ENCODE assay signal across 16 cellular contexts in genomic region chr1:16211824-16212223, GRCh38. TPM values are rescaled to one million over a fixed set of nuclear protein-coding genes. Genes with fewer than 3 reads are reported as not detected.
DNase-seq lines count a peak whose midpoint lies in the region; ATAC-seq and TF ChIP-seq lines count a peak whose summit lies in the region.
"Had no signal": no experiment of that assay in that cellular context is flagged by ENCODE, and none has a peak within 500 bp of the region (broad histone marks: within the 10 kb centered on the region; RNA-seq: fewer than 3 reads in every experiment).

No MANE protein-coding gene starts in this region.

- peak overlapping the region; percentile 21 for H3K9ac ChIP-seq in HUES6 (ENCODE audit: low read length)
- no peak overlapping the region for H3K9ac ChIP-seq in endodermal cell (ENCODE audit: extremely low read depth, low read length, poor library complexity, severe bottlenecking)
- no peak overlapping the region for H3K9ac ChIP-seq in mesenchymal stem cell (ENCODE audit: low read length)
- no peak overlapping the region for H3K9ac ChIP-seq in smooth muscle cell (ENCODE audit: low read depth)

- H3K4me2 ChIP-seq in mesenchymal stem cell (ENCODE audit: low read length, poor library complexity, severe bottlenecking) = no peak overlapping the region
- H3K4me2 ChIP-seq in smooth muscle cell = peak overlapping the region; percentile 45

- H2BK12ac ChIP-seq in mesenchymal stem cell (ENCODE audit: low read length in 2 of 2) = no peak overlapping the region

- H3K23ac ChIP-seq in mesenchymal stem cell (ENCODE audit: low read length in 2 of 2) = no peak overlapping the region

- H3K36me3 Mint-ChIP-seq in endodermal cell (ENCODE audit: low read depth) = no peaks in the 10 kb centered on the region
- H3K36me3 Mint-ChIP-seq in activated CD4-positive, alpha-beta memory T cell treated with anti-CD3 and anti-CD28 coated beads, Interleukin-2, amount 10 ng/mL, durations not matched to agents 7 days and 5 days (ENCODE audit: low read depth) = no peaks in the 10 kb centered on the region
- H3K36me3 Mint-ChIP-seq: natural killer cell had no signal

- peaks cover 11% of the 10 kb centered on the region for H3K27me3 Mint-ChIP-seq in endodermal cell (ENCODE audit: insufficient read depth)
- H3K27me3 Mint-ChIP-seq in activated CD4-positive, alpha-beta memory T cell treated with anti-CD3 and anti-CD28 coated beads, Interleukin-2, amount 10 ng/mL, durations not matched to agents 7 days and 5 days = peaks cover 5% of the 10 kb centered on the region
- H3K27me3 Mint-ChIP-seq: CD4-positive, alpha-beta T cell had no signal

- H3K9me3 Mint-ChIP-seq in endodermal cell = no peaks in the 10 kb centered on the region
- no peaks in the 10 kb centered on the region for H3K9me3 Mint-ChIP-seq in activated CD4-positive, alpha-beta memory T cell treated with anti-CD3 and anti-CD28 coated beads, Interleukin-2, amount 10 ng/mL, durations not matched to agents 7 days and 5 days
- H3K9me3 Mint-ChIP-seq: CD4-positive, alpha-beta T cell; natural killer cell had no signal

- no peak for DNase-seq in endodermal cell
- DNase-seq in mesenchymal stem cell = no peak
- no peak for DNase-seq in smooth muscle cell (lab: John Stamatoyannopoulos, UW; ENCODE audit: unreplicated experiment)
- no peak for DNase-seq in amniotic stem cell (lab: John Stamatoyannopoulos, UW)
- DNase-seq in mucosa of descending colon = no peak
- DNase-seq in NCI-H1436 treated with DMSO at 0.1 percent for 48 hours (lab: John Stamatoyannopoulos, UW) = no peak
- no peak for DNase-seq in activated CD4-positive, alpha-beta memory T cell treated with anti-CD3 and anti-CD28 coated beads, Interleukin-2, amount 10 ng/mL, durations not matched to agents 7 days and 5 days
- DNase-seq: activated gamma-delta T cell treated with Interleukin-2 at 50 U/mL for 16 hours; CD4-positive, alpha-beta T cell; central memory CD4-positive, alpha-beta T cell; natural killer cell; NCI-H2107; SW 1271; testis had no signal

- H2AFZ ChIP-seq in mesenchymal stem cell (ENCODE audit: low read depth, low read length) = no peak overlapping the region
- no peak overlapping the region for H2AFZ ChIP-seq in smooth muscle cell (ENCODE audit: low read depth)

- no peak overlapping the region for H3K18ac ChIP-seq in mesenchymal stem cell (ENCODE audit: low read depth in 1 of 2, low read length in 2 of 2)

- H3K9me3 ChIP-seq in HUES6 (ENCODE audit: control insufficient read depth, insufficient read depth, low read depth, low read length) (no peaks in the 10 kb centered on the region), endodermal cell (ENCODE audit: control insufficient read depth, low read length) (no peaks in the 10 kb centered on the region), mesenchymal stem cell (ENCODE audit: control insufficient read depth, low read length) (no peaks in the 10 kb centered on the region), smooth muscle cell (replicated peaks; ENCODE audit: low read depth) (no peaks in the 10 kb centered on the region), mucosa of descending colon (no peaks in the 10 kb centered on the region)
- H3K9me3 ChIP-seq: testis had no signal

- no peak overlapping the region for H4K91ac ChIP-seq in mesenchymal stem cell (ENCODE audit: low read length)

- no peak overlapping the region for H3K14ac ChIP-seq in mesenchymal stem cell (ENCODE audit: low read length in 2 of 2)

- intact Hi-C loops in mucosa of descending colon (cut with DNase I, micrococcal nuclease) = no loop called here

- H3K27ac ChIP-seq in HUES6 (ENCODE audit: low read depth, low read length) = peak overlapping the region; percentile 41; the same call in 1 of the 2 replicates
- H3K27ac ChIP-seq in endodermal cell (ENCODE audit: low read depth, low read length) = no peak overlapping the region
- H3K27ac ChIP-seq in mesenchymal stem cell (ENCODE audit: low read length, poor library complexity, severe bottlenecking) = no peak overlapping the region
- no peak overlapping the region for H3K27ac ChIP-seq in smooth muscle cell (ENCODE audit: low read depth)
- H3K27ac ChIP-seq: testis had no signal

- no peaks in the 10 kb centered on the region for H4K20me1 ChIP-seq in smooth muscle cell (ENCODE audit: low read depth)

- POLR2A ChIA-PET in activated CD4-positive, alpha-beta memory T cell treated with anti-CD3 and anti-CD28 coated beads, Interleukin-2, amount 10 ng/mL, durations not matched to agents 7 days and 5 days (lab: Charles Lee) = interaction anchor here (1.0 kb wide), 1 partner anchor 24 kb away, joined by 3 read pairs; no protein-coding TSS in a partner anchor

- H2AK5ac ChIP-seq in mesenchymal stem cell (ENCODE audit: low read length, severe bottlenecking) = no peak overlapping the region

- TF ChIP-seq CTCF in endodermal cell (conservative IDR thresholded peaks at IDR 0.05) (no peak), smooth muscle cell (IDR thresholded peaks at IDR 0.05; ENCODE audit: borderline replicate concordance, insufficient read depth, poor library complexity, severe bottlenecking) (no peak), mucosa of descending colon (IDR thresholded peaks at IDR 0.05) (no peak)

- peaks cover 35% of the 10 kb centered on the region for H3K4me1 ChIP-seq in HUES6 (ENCODE audit: control insufficient read depth, insufficient read depth, low read length)
- H3K4me1 ChIP-seq in endodermal cell (ENCODE audit: control insufficient read depth, insufficient read depth, low read length) = no peaks in the 10 kb centered on the region
- peaks cover 21% of the 10 kb centered on the region for H3K4me1 ChIP-seq in mesenchymal stem cell (ENCODE audit: control insufficient read depth, insufficient read depth, low read depth, low read length)
- peaks cover 10% of the 10 kb centered on the region for H3K4me1 ChIP-seq in smooth muscle cell (ENCODE audit: low read depth)
- peaks cover 3% of the 10 kb centered on the region for H3K4me1 ChIP-seq in mucosa of descending colon (ENCODE audit: low read depth)

- H3K79me1 ChIP-seq in mesenchymal stem cell (replicated peaks; ENCODE audit: low read length, poor library complexity, severe bottlenecking) = no peaks in the 10 kb centered on the region

- peaks cover 17% of the 10 kb centered on the region for H3K4me1 Mint-ChIP-seq in endodermal cell
- H3K4me1 Mint-ChIP-seq in activated CD4-positive, alpha-beta memory T cell treated with anti-CD3 and anti-CD28 coated beads, Interleukin-2, amount 10 ng/mL, durations not matched to agents 7 days and 5 days = peaks cover 16% of the 10 kb centered on the region

- H2BK120ac ChIP-seq in mesenchymal stem cell (ENCODE audit: low read depth, low read length) = no peak overlapping the region

- no peak overlapping the region for H2BK5ac ChIP-seq in mesenchymal stem cell (ENCODE audit: low read depth, low read length, poor library complexity, severe bottlenecking)

- peak overlapping the region; percentile 54 for H2BK15ac ChIP-seq in mesenchymal stem cell (ENCODE audit: low read depth, poor library complexity, severe bottlenecking)

- no peak for ATAC-seq in mucosa of descending colon
- ATAC-seq: esophagus mucosa, natural killer cell had no signal

- peaks cover 5% of the 10 kb centered on the region for H3K27me3 ChIP-seq in HUES6 (ENCODE audit: control insufficient read depth, insufficient read depth, low read length)
- peaks cover 12% of the 10 kb centered on the region for H3K27me3 ChIP-seq in endodermal cell (ENCODE audit: control insufficient read depth, insufficient read depth, low read length, poor library complexity, severe bottlenecking)
- H3K27me3 ChIP-seq in mesenchymal stem cell (ENCODE audit: control insufficient read depth in 1 of 2, insufficient read depth in 1 of 2, low read length in 2 of 2) = peaks cover 0 to 13% of the 10 kb centered on the region in 2 experiments
- no peaks in the 10 kb centered on the region for H3K27me3 ChIP-seq in smooth muscle cell (ENCODE audit: low read depth)
- H3K27me3 ChIP-seq: testis had no signal

- H3K36me3 ChIP-seq in HUES6 (ENCODE audit: control insufficient read depth, insufficient read depth, low read length) (no peaks in the 10 kb centered on the region), endodermal cell (ENCODE audit: control insufficient read depth, insufficient read depth, low read length) (no peaks in the 10 kb centered on the region), mesenchymal stem cell (ENCODE audit: control insufficient read depth in 1 of 2, insufficient read depth in 2 of 2, low read depth in 1 of 2, low read length in 2 of 2) (no peaks in the 10 kb centered on the region), smooth muscle cell (ENCODE audit: low read depth) (no peaks in the 10 kb centered on the region), mucosa of descending colon (ENCODE audit: low read depth) (no peaks in the 10 kb centered on the region)

- H3K27ac Mint-ChIP-seq in endodermal cell = no peak overlapping the region
- H3K27ac Mint-ChIP-seq in activated CD4-positive, alpha-beta memory T cell treated with anti-CD3 and anti-CD28 coated beads, Interleukin-2, amount 10 ng/mL, durations not matched to agents 7 days and 5 days = no peak overlapping the region
- H3K27ac Mint-ChIP-seq: CD4-positive, alpha-beta T cell; natural killer cell had no signal

- H3K4ac ChIP-seq in mesenchymal stem cell (ENCODE audit: low read depth in 1 of 2, low read length in 2 of 2) = no peak overlapping the region

- WGBS in endodermal cell (ENCODE audit: insufficient coverage in 1 of 2, insufficient read length in 1 of 2), 2 experiments = 95 to 97% methylated on average over 4 to 6 of the region's 6 CpGs
- 80% methylated on average over 6 of the region's 6 CpGs for WGBS in mesenchymal stem cell
- 92% methylated on average over 6 of the region's 6 CpGs for WGBS in smooth muscle cell (ENCODE audit: low lambda C conversion rate)

- H3F3A ChIP-seq in smooth muscle cell (ENCODE audit: low read depth) = peaks cover 3% of the 10 kb centered on the region

- peak overlapping the region; percentile 56; the same call in 1 of the 2 replicates for H3K4me3 ChIP-seq in HUES6 (ENCODE audit: low read depth, low read length)
- H3K4me3 ChIP-seq in endodermal cell (ENCODE audit: low read length) = no peak overlapping the region
- no peak overlapping the region for H3K4me3 ChIP-seq in mesenchymal stem cell (ENCODE audit: insufficient read depth in 1 of 2, low read depth in 1 of 2, low read length in 2 of 2)
- H3K4me3 ChIP-seq in smooth muscle cell = peak overlapping the region; percentile 37
- H3K4me3 ChIP-seq in mucosa of descending colon = no peak overlapping the region
- H3K4me3 ChIP-seq: testis had no signal

- H3K79me2 ChIP-seq in smooth muscle cell (ENCODE audit: low read depth) = no peaks in the 10 kb centered on the region

- H4K8ac ChIP-seq in mesenchymal stem cell (ENCODE audit: low read length) = no peak overlapping the region

- H3K4me3 Mint-ChIP-seq in endodermal cell = peak overlapping the region; percentile 49
- no peak overlapping the region for H3K4me3 Mint-ChIP-seq in activated CD4-positive, alpha-beta memory T cell treated with anti-CD3 and anti-CD28 coated beads, Interleukin-2, amount 10 ng/mL, durations not matched to agents 7 days and 5 days
- H3K4me3 Mint-ChIP-seq: CD4-positive, alpha-beta T cell; natural killer cell had no signal

- CTCF ChIA-PET in activated CD4-positive, alpha-beta memory T cell treated with anti-CD3 and anti-CD28 coated beads, Interleukin-2, amount 10 ng/mL, durations not matched to agents 7 days and 5 days (lab: Charles Lee) = no interaction called here

RNA-seq across cellular contexts. Expression of gene ARHGEF19, which starts 0.6 kb away (rescaled TPM):
- total RNA-seq in endodermal cell = 10 to 100 TPM; 14.8 to 17.5 TPM
- 10.2 TPM for polyA plus RNA-seq in endodermal cell (2013, experiment 1 of 2)
- 10.8 TPM for polyA plus RNA-seq in endodermal cell (2013, experiment 2 of 2)
- polyA plus RNA-seq in mesenchymal stem cell (2013, experiment 1 of 2) = 4.5 TPM
- 4.5 TPM for polyA plus RNA-seq in mesenchymal stem cell (2013, experiment 2 of 2)
- total RNA-seq in smooth muscle cell = 24.9 and 32.1 TPM in 2 replicates
- polyA plus RNA-seq in smooth muscle cell = 45.9 and 52.1 TPM in 2 replicates
- 10 to 100 TPM in 1 of 3 donors, 1 to 10 TPM in 2; 5.3 to 13.3 (median 9.0) TPM for total RNA-seq in mucosa of descending colon
- 1 to 10 TPM; 6.9 to 7.6 TPM for total RNA-seq in activated CD4-positive, alpha-beta memory T cell treated with anti-CD3 and anti-CD28 coated beads, Interleukin-2, amount 10 ng/mL, durations not matched to agents 7 days and 5 days

RNA-seq across cellular contexts. Expression of gene CPLANE2, which starts 25.2 kb away (rescaled TPM):
- 10 to 100 TPM in 1 of 2 donors, 1 to 10 TPM in 1; 9.6 to 10.3 TPM for total RNA-seq in endodermal cell
- 7.5 TPM for polyA plus RNA-seq in endodermal cell (2013, experiment 1 of 2)
- 6.0 TPM for polyA plus RNA-seq in endodermal cell (2013, experiment 2 of 2)
- 3.3 TPM for polyA plus RNA-seq in mesenchymal stem cell (2013, experiment 1 of 2)
- polyA plus RNA-seq in mesenchymal stem cell (2013, experiment 2 of 2) = 2.7 TPM
- 1.9 and 2.2 TPM in 2 replicates for total RNA-seq in smooth muscle cell
- polyA plus RNA-seq in smooth muscle cell = 2.5 and 3.3 TPM in 2 replicates
- total RNA-seq in mucosa of descending colon = 1 to 10 TPM; 5.3 to 9.9 (median 5.9) TPM
- 1 to 10 TPM; 7.9 to 8.7 TPM for total RNA-seq in activated CD4-positive, alpha-beta memory T cell treated with anti-CD3 and anti-CD28 coated beads, Interleukin-2, amount 10 ng/mL, durations not matched to agents 7 days and 5 days

RNA-seq across cellular contexts. Expression of gene EPHA2, which starts 56.0 kb away (rescaled TPM):
- total RNA-seq in endodermal cell (10 to 100 TPM; 56.5 to 64.3 TPM), smooth muscle cell (34.8 and 41.1 TPM in 2 replicates), mucosa of descending colon (10 to 100 TPM; 36.8 to 43.5 (median 43.5) TPM)
- polyA plus RNA-seq in endodermal cell (2013, experiment 1 of 2) = 56.0 TPM
- polyA plus RNA-seq in endodermal cell (2013, experiment 2 of 2) = 56.3 TPM
- 31.9 TPM for polyA plus RNA-seq in mesenchymal stem cell (2013, experiment 1 of 2)
- 31.0 TPM for polyA plus RNA-seq in mesenchymal stem cell (2013, experiment 2 of 2)
- polyA plus RNA-seq in smooth muscle cell = 27.3 and 48.4 TPM in 2 replicates
- not detected for total RNA-seq in activated CD4-positive, alpha-beta memory T cell treated with anti-CD3 and anti-CD28 coated beads, Interleukin-2, amount 10 ng/mL, durations not matched to agents 7 days and 5 days

Comparison
In these comparisons a context has a peak if more than half of its experiments do, and no peak if none do; other contexts are left out.
1. H3K4me3 ChIP-seq: peak in HUES6 (single experiment) and smooth muscle cell (single experiment); none in endodermal cell (single experiment), mesenchymal stem cell (0 of 2) and mucosa of descending colon (single experiment).
2. RNA of gene EPHA2, which starts 56.0 kb away (total RNA-seq): 56.5 to 64.3 TPM in endodermal cell, 36.8 to 43.5 TPM in mucosa of descending colon and 34.8 to 41.1 TPM in smooth muscle cell; not detected in activated CD4-positive, alpha-beta memory T cell treated with anti-CD3 and anti-CD28 coated beads, Interleukin-2, amount 10 ng/mL, durations not matched to agents 7 days and 5 days; every median in the first group is over 10 times any median in the second.